Comparison of ENCODE assay signal across 1 cellular context in genomic region chr2:65576861-65577601, GRCh38.
TF ChIP-seq lines count a peak whose summit lies in the region.

No MANE protein-coding gene starts in this region.

TF ChIP-seq in HepG2, 621 proteins besides CTCF, POLR2A, EP300 and RAD21 (continued from another document and continues in another):
- TF ChIP-seq GATAD2A (CRISPR knock-in tag; IDR thresholded peaks at IDR 0.05) (peak; percentile 84), ZNF263 (CRISPR knock-in tag; IDR thresholded peaks at IDR 0.05) (no peak), ZNF280D (CRISPR knock-in tag; IDR thresholded peaks at IDR 0.05) (peak; percentile 62; the same call in 1 of the 2 replicates), ZNF567 (CRISPR knock-in tag; IDR thresholded peaks at IDR 0.05; ENCODE audit: borderline replicate concordance) (no peak), CERS6 (CRISPR knock-in tag; IDR thresholded peaks at IDR 0.05) (no peak), ETV6 (CRISPR knock-in tag; conservative IDR thresholded peaks at IDR 0.05) (no peak), DNMT1 (CRISPR knock-in tag; IDR thresholded peaks at IDR 0.05) (no peak), ZNF468 (CRISPR knock-in tag; IDR thresholded peaks at IDR 0.05) (no peak), ARNT2 (CRISPR knock-in tag; IDR thresholded peaks at IDR 0.05; ENCODE audit: low read depth) (no peak), ZNF180 (CRISPR knock-in tag; IDR thresholded peaks at IDR 0.05; ENCODE audit: borderline replicate concordance, low read depth) (no peak), PCBP2 (optimal IDR thresholded peaks at IDR 0.05; ENCODE audit: low read depth, low read length, poor library complexity, severe bottlenecking) (no peak), PATZ1 (CRISPR knock-in tag; IDR thresholded peaks at IDR 0.05) (no peak), GATAD1 (CRISPR knock-in tag; IDR thresholded peaks at IDR 0.05) (no peak), ETV5 (CRISPR knock-in tag; IDR thresholded peaks at IDR 0.05; ENCODE audit: borderline replicate concordance) (peak; percentile 79; the same call in 1 of the 2 replicates), ZNF709 (CRISPR knock-in tag; IDR thresholded peaks at IDR 0.05) (no peak), ZNF614 (CRISPR knock-in tag; IDR thresholded peaks at IDR 0.05; ENCODE audit: borderline replicate concordance) (no peak), ZNF609 (CRISPR knock-in tag; IDR thresholded peaks at IDR 0.05; ENCODE audit: borderline replicate concordance) (no peak), STAT6 (CRISPR knock-in tag; IDR thresholded peaks at IDR 0.05; ENCODE audit: borderline replicate concordance) (no peak), SETDB1 (CRISPR knock-in tag; IDR thresholded peaks at IDR 0.05; ENCODE audit: borderline replicate concordance) (no peak), ZFX (CRISPR knock-in tag; IDR thresholded peaks at IDR 0.05; ENCODE audit: low read depth) (no peak), MZF1 (CRISPR knock-in tag; IDR thresholded peaks at IDR 0.05; ENCODE audit: borderline replicate concordance) (no peak), NFKB2 (CRISPR knock-in tag; IDR thresholded peaks at IDR 0.05; ENCODE audit: borderline replicate concordance) (no peak), SMARCC2 (IDR thresholded peaks at IDR 0.05) (no peak), NR2F6 (IDR thresholded peaks at IDR 0.05) (no peak), NR2F6 (CRISPR knock-in tag; IDR thresholded peaks at IDR 0.05) (peak; percentile 32; the same call in 1 of the 2 replicates), SOX6 (IDR thresholded peaks at IDR 0.05) (no peak), SOX6 (CRISPR knock-in tag; IDR thresholded peaks at IDR 0.05) (peak; percentile 86), ARID3A (IDR thresholded peaks at IDR 0.05; ENCODE audit: low read depth, low read length) (peak; percentile 83), NFYC (CRISPR knock-in tag; IDR thresholded peaks at IDR 0.05) (no peak), FLYWCH1 (CRISPR knock-in tag; IDR thresholded peaks at IDR 0.05) (no peak), NR0B2 (CRISPR knock-in tag; IDR thresholded peaks at IDR 0.05) (no peak), HMGXB4 (CRISPR knock-in tag; IDR thresholded peaks at IDR 0.05; ENCODE audit: borderline replicate concordance in 1 of 2, low read depth in 1 of 2) (no peak), TRAFD1 (CRISPR knock-in tag; IDR thresholded peaks at IDR 0.05; ENCODE audit: borderline replicate concordance) (no peak), ZNF510 (CRISPR knock-in tag; IDR thresholded peaks at IDR 0.05; ENCODE audit: low read depth) (no peak), TMF1 (CRISPR knock-in tag; IDR thresholded peaks at IDR 0.05; ENCODE audit: low read depth) (no peak), RCOR2 (CRISPR knock-in tag; IDR thresholded peaks at IDR 0.05) (peak; percentile 79), ZNF792 (CRISPR knock-in tag; IDR thresholded peaks at IDR 0.05) (peak; percentile 42; the same call in 1 of the 2 replicates), PAWR (CRISPR knock-in tag; IDR thresholded peaks at IDR 0.05; ENCODE audit: borderline replicate concordance) (no peak), ZNF331 (CRISPR knock-in tag; IDR thresholded peaks at IDR 0.05) (no peak), HOMEZ (CRISPR knock-in tag; IDR thresholded peaks at IDR 0.05; ENCODE audit: low read depth) (peak; percentile 79; the same call in 1 of the 2 replicates), ZNF672 (CRISPR knock-in tag; IDR thresholded peaks at IDR 0.05) (no peak)
